In genomic region chr11:61362542-61362875, GRCh38 we compare ENCODE assay signal across 8 cellular contexts. TPM values are rescaled to one million over a fixed set of nuclear protein-coding genes. Genes with fewer than 3 reads are reported as not detected.
DNase-seq lines count a peak whose midpoint lies in the region; ATAC-seq, FAIRE-seq and TF ChIP-seq lines count a peak whose summit lies in the region.

No MANE protein-coding gene starts in this region.

- CTCF ChIA-PET in Panc1 (lab: Charles Lee): interaction anchor here (0.6 to 2.2 kb wide), 3 partner anchors 23 to 48 kb away, joined by 5 to 13 read pairs (median 13); no protein-coding TSS in a partner anchor

- ATAC-seq in Right ventricle myocardium superior (ENCODE audit: poor library complexity) (peak; percentile 10), Right ventricle myocardium inferior (no peak), Panc1 (peak; percentile 24), body of pancreas (peak; percentile 12), HG03196 (IDR thresholded peaks at IDR 0.05; ENCODE audit: unreplicated experiment) (no peak)

- H3K36me3 ChIP-seq in Panc1 (ENCODE audit: control insufficient read depth, insufficient read depth, low read length) (peaks cover 25% of the 10 kb centered on the region), body of pancreas (replicated peaks in 1 of 2; ENCODE audit: insufficient read depth in 1 of 2, low read depth in 2 of 2) (peaks cover 0 to 13% of the 10 kb centered on the region in 2 donors), kidney epithelial cell (ENCODE audit: control insufficient read depth, insufficient read depth, low read length) (no peaks in the 10 kb centered on the region)

- WGBS in body of pancreas, 2 donors: 0 to 1% methylated on average over 12 of the region's 12 CpGs

- intact Hi-C loops in Right ventricle myocardium superior (cut with DNase I): no loop called here
- intact Hi-C loops in Right ventricle myocardium inferior (cut with DNase I): loop anchor here (2.0 kb wide), 1 partner anchor 26 kb away; no protein-coding TSS in a partner anchor
- intact Hi-C loops in Panc1 (cut with micrococcal nuclease; ENCODE audit: unreplicated experiment): no loop called here
- intact Hi-C loops in body of pancreas (cut with DNase I): no loop called here

- H3K4me1 ChIP-seq in Panc1 (ENCODE audit: control insufficient read depth, insufficient read depth, low read length) (peaks cover 12% of the 10 kb centered on the region), body of pancreas (peaks cover 21% of the 10 kb centered on the region)

- TF ChIP-seq POLR2A in body of pancreas (IDR thresholded peaks at IDR 0.05): no peak
- TF ChIP-seq POLR2A in H54 (IDR thresholded peaks at IDR 0.05; ENCODE audit: low read depth, low read length): no peak

- in situ Hi-C loops in Panc1 (cut with HindIII; ENCODE audit: low pct_unique_long_range_greater_than_20kb, low sequenced_read_pairs): no loop called here

- H3K4me3 ChIP-seq in Panc1 (ENCODE audit: low read depth in 2 of 2, low read length in 2 of 2): peak overlapping the region; percentile 94 to 95
- peak overlapping the region; percentile 48 to 52 for H3K4me3 ChIP-seq in body of pancreas
- peak overlapping the region; percentile 59 for H3K4me3 ChIP-seq in kidney epithelial cell (ENCODE audit: low read depth, low read length)

- peak overlapping the region; percentile 99 for H3K27ac ChIP-seq in Panc1 (ENCODE audit: low read length)
- H3K27ac ChIP-seq in body of pancreas: peak overlapping the region; percentile 3 to 99 (median 98)

- POLR2A ChIA-PET in Panc1 (lab: Charles Lee): interaction anchor here (0.5 to 2.5 kb wide), 5 partner anchors 8 to 69 kb away, joined by 3 to 11 read pairs (median 9); partner anchors contain the start of genes CPSF7 and SDHAF2

- TF ChIP-seq CTCF in Panc1 (IDR thresholded peaks at IDR 0.05) (no peak), body of pancreas (IDR thresholded peaks at IDR 0.05) (no peak), kidney epithelial cell (IDR thresholded peaks at IDR 0.05; ENCODE audit: insufficient read depth, low read length, poor library complexity, severe bottlenecking) (no peak)

- H3K27me3 ChIP-seq in Panc1 (ENCODE audit: control insufficient read depth, insufficient read depth, low read length): no peaks in the 10 kb centered on the region
- H3K27me3 ChIP-seq in body of pancreas: no peaks in the 10 kb centered on the region
- H3K27me3 ChIP-seq in kidney epithelial cell (ENCODE audit: control insufficient read depth, insufficient read depth, low read length): no peaks in the 10 kb centered on the region

- DNase-seq in Right ventricle myocardium superior (no peak), Right ventricle myocardium inferior (ENCODE audit: missing footprints) (no peak), Panc1 (ENCODE audit: low read depth, low spot score) (no peak), body of pancreas (peak in 3 of 4 donors; percentile 23 to 39 (median 24)), kidney epithelial cell (ENCODE audit: low read depth) (no peak), H54 (ENCODE audit: insufficient read length, low spot score) (no peak)
- DNase-seq in stimulated activated CD4-positive, alpha-beta T cell treated with anti-CD3 and anti-CD28 coated beads, Interleukin-4, amount 100 ng/mL, for 1 hour: peak; percentile 23

- TSS peak; percentile 94 for BruUV-seq in Panc1 (replicated peaks; lab: Mats Ljungman, UMichigan)

- no peak for FAIRE-seq in H54 (lab: Jason Lieb, UNC)

- H3K9me3 ChIP-seq in Panc1 (ENCODE audit: control insufficient read depth, insufficient read depth, low read depth, low read length) (no peaks in the 10 kb centered on the region), body of pancreas (no peaks in the 10 kb centered on the region)

RNA-seq across cellular contexts. Expression of gene TMEM138, which starts 0.3 kb away (rescaled TPM):
- total RNA-seq in Right ventricle myocardium superior (17.7 TPM), Right ventricle myocardium inferior (18.0 TPM), Panc1 (2021; ENCODE audit: unreplicated experiment) (86.6 TPM), body of pancreas (10 to 100 TPM; 15.8 to 35.3 TPM), kidney epithelial cell (28.0 and 38.8 TPM in 2 replicates)
- polyA plus RNA-seq in Panc1 (2012; ENCODE audit: insufficient read length): 45.5 TPM

RNA-seq across cellular contexts. Expression of gene CYB561A3, which starts 0.8 kb away (rescaled TPM):
- total RNA-seq in Right ventricle myocardium superior (14.2 TPM), Right ventricle myocardium inferior (14.6 TPM), Panc1 (2021; ENCODE audit: unreplicated experiment) (80.3 TPM), body of pancreas (10 to 100 TPM; 26.5 to 31.3 TPM), kidney epithelial cell (30.2 and 39.0 TPM in 2 replicates)
- 58.7 TPM for polyA plus RNA-seq in Panc1 (2012; ENCODE audit: insufficient read length)

RNA-seq across cellular contexts. Expression of gene TKFC, which starts 29.5 kb away (rescaled TPM):
- total RNA-seq in Right ventricle myocardium superior: 12.9 TPM
- 12.3 TPM for total RNA-seq in Right ventricle myocardium inferior
- 79.6 TPM for total RNA-seq in Panc1 (2021; ENCODE audit: unreplicated experiment)
- 82.2 TPM for polyA plus RNA-seq in Panc1 (2012; ENCODE audit: insufficient read length)
- total RNA-seq in body of pancreas: 10 to 100 TPM; 27.5 to 38.6 TPM
- total RNA-seq in kidney epithelial cell: 35.2 and 58.8 TPM in 2 replicates

RNA-seq across cellular contexts. Expression of gene DDB1, which starts 29.6 kb away (rescaled TPM):
- total RNA-seq in Right ventricle myocardium superior (111 TPM), Right ventricle myocardium inferior (113 TPM), Panc1 (2021; ENCODE audit: unreplicated experiment) (217 TPM), body of pancreas (10 to 100 TPM; 70.6 to 91.0 TPM), kidney epithelial cell (163 and 165 TPM in 2 replicates)
- 134 TPM for polyA plus RNA-seq in Panc1 (2012; ENCODE audit: insufficient read length)

RNA-seq across cellular contexts. Expression of gene TMEM216, which starts 29.9 kb away (rescaled TPM):
- 3.7 TPM for total RNA-seq in Right ventricle myocardium superior
- total RNA-seq in Right ventricle myocardium inferior: 4.6 TPM
- 11.7 TPM for total RNA-seq in Panc1 (2021; ENCODE audit: unreplicated experiment)
- 10.6 TPM for polyA plus RNA-seq in Panc1 (2012; ENCODE audit: insufficient read length)
- 10 to 100 TPM in 1 of 2 donors, 1 to 10 TPM in 1; 8.3 to 16.8 TPM for total RNA-seq in body of pancreas
- total RNA-seq in kidney epithelial cell: 15.9 and 18.3 TPM in 2 replicates

Comparison
In these comparisons a context has a peak if more than half of its experiments do, and no peak if none do; other contexts are left out.
1. ATAC-seq: peak in Right ventricle myocardium superior (single experiment), Panc1 (single experiment) and body of pancreas (single experiment); none in Right ventricle myocardium inferior (single experiment) and HG03196 (single experiment).
2. DNase-seq: peak in body of pancreas (3 of 4) and stimulated activated CD4-positive, alpha-beta T cell treated with anti-CD3 and anti-CD28 coated beads, Interleukin-4, amount 100 ng/mL, for 1 hour (single experiment); none in Right ventricle myocardium superior (single experiment), Right ventricle myocardium inferior (single experiment), Panc1 (single experiment), kidney epithelial cell (single experiment) and H54 (single experiment).
3. Peak in every context shown above with its lines, with median percentiles within 50 percentile points of each other: H3K4me3 ChIP-seq.